14 cellular contexts compared by ENCODE assay signal in genomic region chr5:171966270-171966669, GRCh38. TPM values are rescaled to one million over a fixed set of nuclear protein-coding genes. Genes with fewer than 3 reads are reported as not detected.
DNase-seq lines count a peak whose midpoint lies in the region; ATAC-seq and TF ChIP-seq lines count a peak whose summit lies in the region.
"Had no signal": no experiment of that assay in that cellular context is flagged by ENCODE, and none has a peak within 500 bp of the region (broad histone marks: within the 10 kb centered on the region; RNA-seq: fewer than 3 reads in every experiment).

No MANE protein-coding gene starts in this region.

- peaks cover 23% of the 10 kb centered on the region for H3K4me1 ChIP-seq in CD4-positive, CD25-positive, alpha-beta regulatory T cell (ENCODE audit: control insufficient read depth, insufficient read depth, low read length, poor library complexity, severe bottlenecking)
- peaks cover 21 to 34% (median 28%) of the 10 kb centered on the region in 4 donors for H3K4me1 ChIP-seq in upper lobe of left lung

- no peaks in the 10 kb centered on the region for H3K27me3 ChIP-seq in CD4-positive, CD25-positive, alpha-beta regulatory T cell (ENCODE audit: control insufficient read depth, insufficient read depth, low read length)
- no peaks in the 10 kb centered on the region for H3K27me3 ChIP-seq in upper lobe of left lung

- H3K36me3 ChIP-seq in CD4-positive, CD25-positive, alpha-beta regulatory T cell (ENCODE audit: control insufficient read depth, insufficient read depth, low read length): peaks cover 5% of the 10 kb centered on the region
- no peaks in the 10 kb centered on the region for H3K36me3 ChIP-seq in upper lobe of left lung

- H3K9me3 ChIP-seq in CD4-positive, CD25-positive, alpha-beta regulatory T cell (ENCODE audit: control insufficient read depth in 2 of 2, low read length in 2 of 2): no peaks in the 10 kb centered on the region
- H3K9me3 ChIP-seq in upper lobe of left lung: no peaks in the 10 kb centered on the region

- peak overlapping the region in 2 of 3 donors; percentile 16 to 61 for H3K27ac Mint-ChIP-seq in CD4-positive, CD25-positive, alpha-beta regulatory T cell
- peak overlapping the region; percentile 94 for H3K27ac Mint-ChIP-seq in activated naive CD8-positive, alpha-beta T cell treated with anti-CD3 and anti-CD28 coated beads, Interleukin-2, amount 50 U/mL, for 24 hours
- H3K27ac Mint-ChIP-seq in naive B cell: peak overlapping the region; percentile 40 to 82 (median 63)

- peaks cover 0 to 3% (median 0%) of the 10 kb centered on the region in 7 donors for H3K9me3 Mint-ChIP-seq in CD4-positive, CD25-positive, alpha-beta regulatory T cell
- peaks cover 13% of the 10 kb centered on the region for H3K9me3 Mint-ChIP-seq in activated naive CD8-positive, alpha-beta T cell treated with anti-CD3 and anti-CD28 coated beads, Interleukin-2, amount 50 U/mL, for 24 hours
- H3K9me3 Mint-ChIP-seq in naive B cell: peaks cover 0 to 19% (median 15%) of the 10 kb centered on the region in 7 donors

- no peak overlapping the region for H3K4me3 ChIP-seq in CD4-positive, CD25-positive, alpha-beta regulatory T cell (ENCODE audit: low read depth, low read length)
- no peak overlapping the region for H3K4me3 ChIP-seq in upper lobe of left lung

- WGBS in upper lobe of left lung, 2 donors: 38 to 77% methylated on average over 2 of the region's 2 CpGs

- no peaks in the 10 kb centered on the region for H3K27me3 Mint-ChIP-seq in CD4-positive, CD25-positive, alpha-beta regulatory T cell
- H3K27me3 Mint-ChIP-seq in activated naive CD8-positive, alpha-beta T cell treated with anti-CD3 and anti-CD28 coated beads, Interleukin-2, amount 50 U/mL, for 24 hours: no peaks in the 10 kb centered on the region
- no peaks in the 10 kb centered on the region for H3K27me3 Mint-ChIP-seq in naive B cell
- H3K27me3 Mint-ChIP-seq: CD4-positive, alpha-beta memory T cell had no signal

- TF ChIP-seq CTCF in upper lobe of left lung (IDR thresholded peaks at IDR 0.05): no peak

- H3K4me3 Mint-ChIP-seq in CD4-positive, CD25-positive, alpha-beta regulatory T cell: no peak overlapping the region
- H3K4me3 Mint-ChIP-seq in activated naive CD8-positive, alpha-beta T cell treated with anti-CD3 and anti-CD28 coated beads, Interleukin-2, amount 50 U/mL, for 24 hours: peak overlapping the region; percentile 30
- H3K4me3 Mint-ChIP-seq in naive B cell: peak overlapping the region in 6 of 8 donors; percentile 9 to 68 (median 50)

- peak in 1 of 3 donors; percentile 24 for DNase-seq in CD4-positive, CD25-positive, alpha-beta regulatory T cell
- no peak for DNase-seq in activated naive CD8-positive, alpha-beta T cell treated with anti-CD3 and anti-CD28 coated beads, Interleukin-2, amount 50 U/mL, for 24 hours
- DNase-seq in naive B cell (no peak), D341Med (ENCODE audit: low spot score) (no peak), upper lobe of left lung (no peak), NCI-H1930 (lab: John Stamatoyannopoulos, UW) (no peak), 8988T (no peak)
- DNase-seq: CD4-positive, alpha-beta memory T cell; GOT3; hypothalamus; NCI-H1048; NCI-H446 treated with DMSO at 0.1 percent for 48 hours had no signal

- TF ChIP-seq POLR2A in upper lobe of left lung (IDR thresholded peaks at IDR 0.05): no peak

- TF ChIP-seq EP300 in upper lobe of left lung (IDR thresholded peaks at IDR 0.05): no peak

- no peak for ATAC-seq in CD4-positive, CD25-positive, alpha-beta regulatory T cell (ENCODE audit: low read depth in 2 of 2)
- ATAC-seq in HG03354 (IDR thresholded peaks at IDR 0.05; ENCODE audit: poor library complexity, severe bottlenecking, unreplicated experiment) (peak; percentile 37), naive B cell (ENCODE audit: low read depth in 2 of 2) (peak in 1 of 2 donors; percentile 39), upper lobe of left lung (ENCODE audit: low FRiP score in 2 of 2) (no peak)
- peak; percentile 60 for ATAC-seq in activated naive CD8-positive, alpha-beta T cell treated with anti-CD3 and anti-CD28 coated beads, Interleukin-2, amount 50 U/mL, for 24 hours

- peaks cover 32 to 83% (median 71%) of the 10 kb centered on the region in 4 donors for H3K4me1 Mint-ChIP-seq in CD4-positive, CD25-positive, alpha-beta regulatory T cell
- H3K4me1 Mint-ChIP-seq in activated naive CD8-positive, alpha-beta T cell treated with anti-CD3 and anti-CD28 coated beads, Interleukin-2, amount 50 U/mL, for 24 hours: peaks cover 85% of the 10 kb centered on the region
- peaks cover 62 to 91% (median 72%) of the 10 kb centered on the region in 3 donors for H3K4me1 Mint-ChIP-seq in naive B cell

- H3K36me3 Mint-ChIP-seq in CD4-positive, CD25-positive, alpha-beta regulatory T cell: peaks cover 14% of the 10 kb centered on the region
- H3K36me3 Mint-ChIP-seq in activated naive CD8-positive, alpha-beta T cell treated with anti-CD3 and anti-CD28 coated beads, Interleukin-2, amount 50 U/mL, for 24 hours (ENCODE audit: low read depth): peaks cover 52% of the 10 kb centered on the region
- H3K36me3 Mint-ChIP-seq in naive B cell: peaks cover 10 to 28% of the 10 kb centered on the region in 2 donors

- no peak overlapping the region for H3K27ac ChIP-seq in CD4-positive, CD25-positive, alpha-beta regulatory T cell (ENCODE audit: insufficient read depth, low read length, poor library complexity, severe bottlenecking)
- H3K27ac ChIP-seq in upper lobe of left lung: peak overlapping the region in 1 of 4 donors; percentile 19
- H3K27ac ChIP-seq: epithelial cell of prostate had no signal

RNA-seq across cellular contexts. Expression of gene FBXW11, which starts 40.2 kb away (rescaled TPM):
- 40.7 TPM for total RNA-seq in CD4-positive, CD25-positive, alpha-beta regulatory T cell
- polyA plus RNA-seq in CD4-positive, CD25-positive, alpha-beta regulatory T cell: 10 to 100 TPM; 20.6 to 26.0 (median 24.9) TPM
- 10 to 100 TPM; 35.9 to 48.0 (median 41.5) TPM for polyA plus RNA-seq in naive B cell (ENCODE audit: low read depth in 6 of 6)
- total RNA-seq in upper lobe of left lung: 10 to 100 TPM; 37.2 to 80.0 (median 48.9) TPM

Comparison
In these comparisons a context has a peak if more than half of its experiments do, and no peak if none do; other contexts are left out.
1. ATAC-seq: peak in HG03354 (single experiment) and activated naive CD8-positive, alpha-beta T cell treated with anti-CD3 and anti-CD28 coated beads, Interleukin-2, amount 50 U/mL, for 24 hours (single experiment); none in CD4-positive, CD25-positive, alpha-beta regulatory T cell (0 of 2) and upper lobe of left lung (0 of 2).
2. H3K27ac Mint-ChIP-seq: peak in every context shown above with its lines; median percentile 94 in activated naive CD8-positive, alpha-beta T cell treated with anti-CD3 and anti-CD28 coated beads, Interleukin-2, amount 50 U/mL, for 24 hours; 63 in naive B cell; 38 in CD4-positive, CD25-positive, alpha-beta regulatory T cell.
3. H3K4me3 Mint-ChIP-seq: peak in activated naive CD8-positive, alpha-beta T cell treated with anti-CD3 and anti-CD28 coated beads, Interleukin-2, amount 50 U/mL, for 24 hours (single experiment) and naive B cell (6 of 8); none in CD4-positive, CD25-positive, alpha-beta regulatory T cell (0 of 4).